ENCODE assay signal across 10 cellular contexts in genomic region chr9:23590601-23591000, GRCh38.
DNase-seq lines count a peak whose midpoint lies in the region; ATAC-seq, FAIRE-seq and TF ChIP-seq lines count a peak whose summit lies in the region.
"Had no signal": no experiment of that assay in that cellular context is flagged by ENCODE, and none has a peak within 500 bp of the region (broad histone marks: within the 10 kb centered on the region; RNA-seq: fewer than 3 reads in every experiment).

No MANE protein-coding gene starts in this region.

- TF ChIP-seq POLR2A in GM12878 (IDR thresholded peaks at IDR 0.05; ENCODE audit: low read depth, low read length): no peak
- no peak for TF ChIP-seq POLR2A in GM12891 (IDR thresholded peaks at IDR 0.05; ENCODE audit: low read depth, low read length)

- H3K27me3 ChIP-seq in GM12878 (replicated peaks in 1 of 2; ENCODE audit: control insufficient read depth in 2 of 2, insufficient read depth in 2 of 2, low read length in 1 of 2): no peaks in the 10 kb centered on the region
- no peaks in the 10 kb centered on the region for H3K27me3 ChIP-seq in mesenchymal stem cell (ENCODE audit: control insufficient read depth in 1 of 2, insufficient read depth in 1 of 2, low read length in 2 of 2)

- no peak for TF ChIP-seq EP300 in GM12878 (IDR thresholded peaks at IDR 0.05; ENCODE audit: borderline replicate concordance in 1 of 2, control insufficient read depth in 1 of 2, low read depth in 2 of 2, low read length in 2 of 2)

- POLR2A ChIA-PET in GM12878 (lab: Charles Lee): no interaction called here

- no peak overlapping the region for H2BK5ac ChIP-seq in mesenchymal stem cell (ENCODE audit: low read depth, low read length, poor library complexity, severe bottlenecking)

- FAIRE-seq in GM12878 (lab: Jason Lieb, UNC) (no peak), GM12891 (lab: Jason Lieb, UNC) (no peak)

- H2AFZ ChIP-seq in GM12878 (ENCODE audit: control insufficient read depth, low read depth, low read length) (no peak overlapping the region), mesenchymal stem cell (ENCODE audit: low read depth, low read length) (no peak overlapping the region)

- no peak for TF ChIP-seq RAD21 in GM12878 (IDR thresholded peaks at IDR 0.05; ENCODE audit: insufficient read depth, low read depth, low read length)

- H3K9ac ChIP-seq in GM12878 (ENCODE audit: control insufficient read depth, insufficient read depth, low read length): no peak overlapping the region
- H3K9ac ChIP-seq in mesenchymal stem cell (ENCODE audit: low read length): no peak overlapping the region

- H2BK15ac ChIP-seq in mesenchymal stem cell (ENCODE audit: low read depth, poor library complexity, severe bottlenecking): no peak overlapping the region

- no peak overlapping the region for H3K18ac ChIP-seq in mesenchymal stem cell (ENCODE audit: low read depth in 1 of 2, low read length in 2 of 2)

- SMC1A ChIA-PET in GM12878 (lab: Charles Lee; ENCODE audit: uncharacterized antibody, unreplicated experiment): no interaction called here

- TF ChIP-seq CTCF in GM12878 (IDR thresholded peaks at IDR 0.05 in 2 of 3, conservative IDR thresholded peaks at IDR 0.05 in 1 of 3; ENCODE audit: control insufficient read depth in 2 of 3, extremely low read depth in 1 of 3, insufficient read depth in 1 of 3, low read depth in 3 of 3, low read length in 3 of 3): no peak

- H3K4ac ChIP-seq in mesenchymal stem cell (ENCODE audit: low read depth in 1 of 2, low read length in 2 of 2): no peak overlapping the region

- H3K27ac ChIP-seq in GM12878 (ENCODE audit: control insufficient read depth, insufficient read depth) (no peak overlapping the region), mesenchymal stem cell (ENCODE audit: low read length, poor library complexity, severe bottlenecking) (no peak overlapping the region)

- H3K4me2 ChIP-seq in GM12878 (ENCODE audit: control insufficient read depth, insufficient read depth) (no peak overlapping the region), mesenchymal stem cell (ENCODE audit: low read length, poor library complexity, severe bottlenecking) (no peak overlapping the region)

- peak; percentile 13 for DNase-seq in AG08395 (ENCODE audit: low spot score)
- DNase-seq in LHCN-M2 (ENCODE audit: low read depth): peak; percentile 22
- DNase-seq in GM12878 (ENCODE audit: low read depth, low spot score): no peak
- DNase-seq in mesenchymal stem cell: peak; percentile 52
- no peak for DNase-seq in GM12891 (ENCODE audit: insufficient read length, low spot score)
- DNase-seq in NCI-H1417 treated with DMSO at 0.1 percent for 48 hours (lab: John Stamatoyannopoulos, UW): no peak
- no peak for DNase-seq in activated T-cell treated with anti-CD3 and anti-CD28 coated beads, Interleukin-2, amount 50 U/mL, for 1 hour
- DNase-seq: activated CD4-positive, alpha-beta T cell treated with anti-CD3 and anti-CD28 coated beads, Interleukin-2, amount 10 ng/mL, durations not matched to agents 7 days and 5 days; NCI-H1105 treated with DMSO at 0.1 percent for 48 hours had no signal

- no peak overlapping the region for H4K91ac ChIP-seq in mesenchymal stem cell (ENCODE audit: low read length)

- no peaks in the 10 kb centered on the region for H4K20me1 ChIP-seq in GM12878 (ENCODE audit: control insufficient read depth, insufficient read depth)

- no peak overlapping the region for H2BK12ac ChIP-seq in mesenchymal stem cell (ENCODE audit: low read length in 2 of 2)

- H2BK120ac ChIP-seq in mesenchymal stem cell (ENCODE audit: low read depth, low read length): no peak overlapping the region

- H4K8ac ChIP-seq in mesenchymal stem cell (ENCODE audit: low read length): no peak overlapping the region

- no peak overlapping the region for H3K4me3 ChIP-seq in GM12878
- peak overlapping the region in 1 of 2 experiments; percentile 45 for H3K4me3 ChIP-seq in mesenchymal stem cell (ENCODE audit: insufficient read depth in 1 of 2, low read depth in 1 of 2, low read length in 2 of 2)

- no peak overlapping the region for H2AK5ac ChIP-seq in mesenchymal stem cell (ENCODE audit: low read length, severe bottlenecking)

- H3K9me3 ChIP-seq in GM12878 (replicated peaks; ENCODE audit: control insufficient read depth, insufficient read depth, low read length) (no peaks in the 10 kb centered on the region), mesenchymal stem cell (ENCODE audit: control insufficient read depth, low read length) (no peaks in the 10 kb centered on the region)

- CTCF ChIA-PET in GM12878 (lab: Yijun Ruan, JAX): no interaction called here

- no peak overlapping the region for H3K23ac ChIP-seq in mesenchymal stem cell (ENCODE audit: low read length in 2 of 2)

- H3K14ac ChIP-seq in mesenchymal stem cell (ENCODE audit: low read length in 2 of 2): no peak overlapping the region

- 0% methylated on average over 2 of the region's 2 CpGs for WGBS in GM12878 (ENCODE audit: insufficient coverage, insufficient replicate concordance, low lambda C conversion rate, missing lambda C conversion rate)
- whole genome bisulfite sequencing in mesenchymal stem cell: 91% methylated on average over 2 of the region's 2 CpGs

- intact Hi-C loops in GM12878 (cut with micrococcal nuclease; ENCODE audit: unreplicated experiment): no loop called here

- no peaks in the 10 kb centered on the region for H3K79me2 ChIP-seq in GM12878 (ENCODE audit: control insufficient read depth, insufficient read depth, low read length)

- H3K36me3 ChIP-seq in GM12878 (ENCODE audit: control insufficient read depth in 2 of 2, insufficient read depth in 2 of 2, low read length in 1 of 2) (no peaks in the 10 kb centered on the region), mesenchymal stem cell (ENCODE audit: control insufficient read depth in 1 of 2, insufficient read depth in 2 of 2, low read depth in 1 of 2, low read length in 2 of 2) (no peaks in the 10 kb centered on the region)

- RAD21 ChIA-PET in GM12878 (lab: Charles Lee; ENCODE audit: unreplicated experiment): no interaction called here

- no peaks in the 10 kb centered on the region for H3K79me1 ChIP-seq in mesenchymal stem cell (replicated peaks; ENCODE audit: low read length, poor library complexity, severe bottlenecking)

- ATAC-seq in GM12878 (peak; percentile 52), HG03457 (IDR thresholded peaks at IDR 0.05; ENCODE audit: unreplicated experiment) (no peak)

- H3K4me1 ChIP-seq in GM12878 (ENCODE audit: control insufficient read depth, insufficient read depth, low read length): no peaks in the 10 kb centered on the region
- H3K4me1 ChIP-seq in mesenchymal stem cell (ENCODE audit: control insufficient read depth, insufficient read depth, low read depth, low read length): no peaks in the 10 kb centered on the region

- in situ Hi-C loops in GM12878 (cut with MboI): no loop called here

- no TSS peak for BruUV-seq in GM12878 (replicated peaks; lab: Mats Ljungman, UMichigan)

TF ChIP-seq in GM12878, 131 proteins besides CTCF, POLR2A, EP300 and RAD21 (continues in another document):
- TF ChIP-seq CREM (IDR thresholded peaks at IDR 0.05; ENCODE audit: low read depth) (no peak), SREBF1 (IDR thresholded peaks at IDR 0.05; ENCODE audit: low read length) (no peak), ATF3 (IDR thresholded peaks at IDR 0.05; ENCODE audit: borderline replicate concordance, extremely low read depth, low read depth, low read length) (no peak), RUNX3 (IDR thresholded peaks at IDR 0.05; ENCODE audit: low read length) (no peak), EZH2 (IDR thresholded peaks at IDR 0.05; ENCODE audit: borderline replicate concordance, control insufficient read depth, low read depth, low read length) (no peak), ZNF384 (IDR thresholded peaks at IDR 0.05; ENCODE audit: borderline replicate concordance, low read depth, low read length) (no peak)

TF ChIP-seq in GM12891, 5 proteins besides CTCF, POLR2A, EP300 and RAD21:
- no peak for TF ChIP-seq SPI1 (IDR thresholded peaks at IDR 0.05; ENCODE audit: low read depth, low read length)
- TF ChIP-seq TAF1 (IDR thresholded peaks at IDR 0.05; ENCODE audit: low read depth, low read length): no peak
- TF ChIP-seq POU2F2 (IDR thresholded peaks at IDR 0.05; ENCODE audit: low read depth, low read length): no peak
- TF ChIP-seq POLR2AphosphoS5 (IDR thresholded peaks at IDR 0.05; ENCODE audit: low read depth, low read length): no peak
- TF ChIP-seq PAX5 (IDR thresholded peaks at IDR 0.05; ENCODE audit: insufficient read depth, low read length, severe bottlenecking): no peak

Comparison
In these comparisons a context has a peak if more than half of its experiments do, and no peak if none do; other contexts are left out.
1. DNase-seq: peak in AG08395 (single experiment), LHCN-M2 (single experiment) and mesenchymal stem cell (single experiment); none in GM12878 (single experiment), GM12891 (single experiment), NCI-H1417 treated with DMSO at 0.1 percent for 48 hours (single experiment) and activated T-cell treated with anti-CD3 and anti-CD28 coated beads, Interleukin-2, amount 50 U/mL, for 1 hour (single experiment).